8 cellular contexts compared by ENCODE assay signal in the genomic region with DNA sequence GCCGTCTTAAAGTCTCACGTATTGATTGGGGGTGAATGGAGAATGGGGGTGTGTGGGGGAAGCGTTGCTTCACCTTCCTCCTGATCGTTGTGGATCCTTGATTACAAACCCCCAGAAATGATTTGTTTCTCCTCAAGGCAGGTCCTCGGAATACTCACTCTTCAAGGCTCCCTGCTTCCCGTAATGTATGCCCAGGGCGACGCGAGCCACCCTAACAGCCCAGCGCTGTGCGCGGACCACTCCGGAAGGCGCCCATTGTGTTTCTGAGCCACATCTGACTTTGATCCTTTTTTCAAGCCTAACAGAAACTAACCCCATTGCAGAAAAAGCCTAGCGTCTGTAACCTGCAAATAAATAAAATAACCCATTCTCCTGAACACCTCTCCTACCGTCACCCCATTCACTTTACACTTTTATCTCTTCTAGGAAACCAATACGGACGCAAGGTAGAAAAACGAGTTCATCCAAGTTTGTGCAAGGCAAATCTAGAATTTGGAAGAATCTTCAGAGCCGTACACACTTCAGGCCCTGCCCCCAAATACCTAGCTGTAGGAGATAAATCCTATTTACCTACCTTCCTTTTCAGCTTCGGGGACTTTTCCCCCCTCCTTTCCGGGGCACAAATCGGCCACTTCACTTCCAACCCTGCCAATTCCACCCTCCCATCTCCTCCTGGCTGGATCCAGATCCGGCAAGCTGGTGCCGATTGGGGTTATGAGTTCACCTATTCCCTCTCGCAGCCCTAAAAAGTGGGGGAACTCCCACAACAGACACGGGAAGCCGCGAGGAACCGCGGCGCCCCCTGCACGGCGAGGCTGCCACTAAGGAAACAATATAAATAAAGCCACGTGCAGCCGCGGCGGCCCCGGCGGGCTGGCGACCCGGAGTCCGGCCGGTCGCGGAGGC. TPM values are rescaled to one million over a fixed set of nuclear protein-coding genes. Genes with fewer than 3 reads are reported as not detected.
A peak's percentile ranks its signal among the peaks of the same experiment; 100 is the strongest.
DNase-seq lines count a peak whose midpoint lies in the region; ATAC-seq, FAIRE-seq and TF ChIP-seq lines count a peak whose summit lies in the region.

No MANE protein-coding gene starts in this region.

- peaks cover 40% of the 10 kb centered on the region for H3K27me3 ChIP-seq in bronchial epithelial cell (ENCODE audit: control insufficient read depth, insufficient read depth, low read length)
- H3K27me3 ChIP-seq in right lobe of liver, result peaks cover 0 to 7% of the 10 kb centered on the region in 2 donors
- H3K27me3 ChIP-seq in uterus, result no peaks in the 10 kb centered on the region

- TF ChIP-seq POLR2A in right lobe of liver (IDR thresholded peaks at IDR 0.05), result no peak
- no peak for TF ChIP-seq POLR2A in uterus (IDR thresholded peaks at IDR 0.05)

- TF ChIP-seq CTCF in GM10266 (IDR thresholded peaks at IDR 0.05; ENCODE audit: control insufficient read depth, insufficient read depth, low read depth, missing control alignments) (peak; percentile 14), bronchial epithelial cell (IDR thresholded peaks at IDR 0.05; ENCODE audit: insufficient read depth, low read length, severe bottlenecking) (no peak), right lobe of liver (IDR thresholded peaks at IDR 0.05) (no peak), uterus (IDR thresholded peaks at IDR 0.05) (no peak)

- 5% methylated on average over 27 of the region's 46 CpGs for WGBS in right lobe of liver (ENCODE audit: insufficient coverage, low coverage, low lambda C conversion rate, missing lambda C conversion rate)

- H3K36me3 ChIP-seq in bronchial epithelial cell (ENCODE audit: control insufficient read depth, insufficient read depth, low read length), result no peaks in the 10 kb centered on the region
- H3K36me3 ChIP-seq in right lobe of liver, result no peaks in the 10 kb centered on the region
- no peaks in the 10 kb centered on the region for H3K36me3 ChIP-seq in uterus

- no peaks in the 10 kb centered on the region for H3K9me3 ChIP-seq in right lobe of liver
- H3K9me3 ChIP-seq in uterus, result no peaks in the 10 kb centered on the region

- H3K27ac ChIP-seq in right lobe of liver (no peak overlapping the region), uterus (peak overlapping the region; percentile 88 to 91)

- no peak for ATAC-seq in right lobe of liver

- intact Hi-C loops in right lobe of liver (cut with DNase I), result no loop called here
- intact Hi-C loops in uterus (cut with DNase I; ENCODE audit: low total_unique reads), result no loop called here

- no peak for FAIRE-seq in bronchial epithelial cell (lab: Jason Lieb, UNC)
- FAIRE-seq in GM19239 (lab: Jason Lieb, UNC), result no peak

- H3K4me1 ChIP-seq in right lobe of liver (peaks cover 0 to 19% (median 0%) of the 10 kb centered on the region in 4 donors), uterus (no peaks in the 10 kb centered on the region)

- DNase-seq in GM10266 (ENCODE audit: extremely low spot score) (peak; percentile 48), NCI-H1417 (lab: John Stamatoyannopoulos, UW) (peak; percentile 7 to 88 (median 83)), bronchial epithelial cell (ENCODE audit: low read depth) (no peak), right lobe of liver (peak in 1 of 3 donors; percentile 20), uterus (peak in 1 of 2 donors; percentile 24), GOT3 (lab: John Stamatoyannopoulos, UW) (no peak), GM19239 (ENCODE audit: insufficient read length, low spot score) (no peak), SIG-M5 treated with dmso at 0.1 percent for 504 hours (lab: John Stamatoyannopoulos, UW; ENCODE audit: unreplicated experiment) (no peak)

- peak overlapping the region; percentile 32 for H3K4me3 ChIP-seq in bronchial epithelial cell (ENCODE audit: low read depth, low read length)
- peak overlapping the region; percentile 52 to 62 (median 60) for H3K4me3 ChIP-seq in right lobe of liver
- peak overlapping the region; percentile 65 to 73 for H3K4me3 ChIP-seq in uterus

RNA-seq across cellular contexts. Expression of gene PRTG, which starts 1.1 kb away (rescaled TPM):
- total RNA-seq in bronchial epithelial cell (under 0.01 TPM in 1 of 2 replicates, not detected in the other), right lobe of liver (under 1 TPM; 0.06 to 0.22 (median 0.12) TPM), uterus (10 to 100 TPM in 3 of 4 donors, 1 to 10 TPM in 1; 4.1 to 37.2 (median 23.3) TPM)

Comparison
In these comparisons a context has a peak if more than half of its experiments do, and no peak if none do; other contexts are left out.
1. DNase-seq: peak in GM10266 (single experiment) and NCI-H1417 (3 of 3); none in bronchial epithelial cell (single experiment), GOT3 (single experiment), GM19239 (single experiment) and SIG-M5 treated with dmso at 0.1 percent for 504 hours (single experiment).
2. H3K27ac ChIP-seq: peak in uterus (2 of 2); none in right lobe of liver (0 of 3).
3. Peak in every context shown above with its lines, with median percentiles within 50 percentile points of each other: H3K4me3 ChIP-seq.